In genomic region chr14:105383083-105383730, GRCh38 we compare ENCODE assay signal across 1 cellular context.
A peak's percentile ranks its signal among the peaks of the same experiment; 100 is the strongest.
TF ChIP-seq lines count a peak whose summit lies in the region.

No MANE protein-coding gene starts in this region.

TF ChIP-seq in H1, 55 proteins besides CTCF, POLR2A, EP300 and RAD21:
- TF ChIP-seq USF2 (IDR thresholded peaks at IDR 0.05; ENCODE audit: low read length) (no peak), HDAC6 (IDR thresholded peaks at IDR 0.05; ENCODE audit: low read depth, low read length) (no peak), SP4 (IDR thresholded peaks at IDR 0.05; ENCODE audit: low read length) (no peak), BCL11A (IDR thresholded peaks at IDR 0.05; ENCODE audit: low read depth in 2 of 2, low read length in 2 of 2) (no peak), SUZ12 (IDR thresholded peaks at IDR 0.05; ENCODE audit: low read length) (no peak), JUN (IDR thresholded peaks at IDR 0.05; ENCODE audit: low read depth, low read length) (no peak), EGR1 (IDR thresholded peaks at IDR 0.05; ENCODE audit: borderline replicate concordance, low read depth, low read length) (peak; percentile 93), KDM5A (IDR thresholded peaks at IDR 0.05; ENCODE audit: low read length) (no peak), SP2 (IDR thresholded peaks at IDR 0.05; ENCODE audit: low read length) (no peak), RNF2 (IDR thresholded peaks at IDR 0.05; ENCODE audit: borderline replicate concordance, low read depth, low read length, missing control alignments, poor library complexity, severe bottlenecking) (no peak), SIX5 (IDR thresholded peaks at IDR 0.05; ENCODE audit: low read depth, low read length) (no peak), CHD2 (IDR thresholded peaks at IDR 0.05; ENCODE audit: low read length) (no peak), ZNF274 (IDR thresholded peaks at IDR 0.05; ENCODE audit: borderline replicate concordance, extremely low read depth, low read length) (no peak), FOSL1 (IDR thresholded peaks at IDR 0.05; ENCODE audit: insufficient read depth, low read depth, low read length) (0 out of 2 replicates have a peak, but pooled peaks have one; percentile 74), GABPA (IDR thresholded peaks at IDR 0.05; ENCODE audit: borderline replicate concordance, insufficient read depth, low read length) (no peak), EZH2 (IDR thresholded peaks at IDR 0.05; ENCODE audit: low read depth, low read length, severe bottlenecking) (no peak), E2F6 (IDR thresholded peaks at IDR 0.05) (no peak)
